ENCODE assay signal across 21 cellular contexts in the genomic region with DNA sequence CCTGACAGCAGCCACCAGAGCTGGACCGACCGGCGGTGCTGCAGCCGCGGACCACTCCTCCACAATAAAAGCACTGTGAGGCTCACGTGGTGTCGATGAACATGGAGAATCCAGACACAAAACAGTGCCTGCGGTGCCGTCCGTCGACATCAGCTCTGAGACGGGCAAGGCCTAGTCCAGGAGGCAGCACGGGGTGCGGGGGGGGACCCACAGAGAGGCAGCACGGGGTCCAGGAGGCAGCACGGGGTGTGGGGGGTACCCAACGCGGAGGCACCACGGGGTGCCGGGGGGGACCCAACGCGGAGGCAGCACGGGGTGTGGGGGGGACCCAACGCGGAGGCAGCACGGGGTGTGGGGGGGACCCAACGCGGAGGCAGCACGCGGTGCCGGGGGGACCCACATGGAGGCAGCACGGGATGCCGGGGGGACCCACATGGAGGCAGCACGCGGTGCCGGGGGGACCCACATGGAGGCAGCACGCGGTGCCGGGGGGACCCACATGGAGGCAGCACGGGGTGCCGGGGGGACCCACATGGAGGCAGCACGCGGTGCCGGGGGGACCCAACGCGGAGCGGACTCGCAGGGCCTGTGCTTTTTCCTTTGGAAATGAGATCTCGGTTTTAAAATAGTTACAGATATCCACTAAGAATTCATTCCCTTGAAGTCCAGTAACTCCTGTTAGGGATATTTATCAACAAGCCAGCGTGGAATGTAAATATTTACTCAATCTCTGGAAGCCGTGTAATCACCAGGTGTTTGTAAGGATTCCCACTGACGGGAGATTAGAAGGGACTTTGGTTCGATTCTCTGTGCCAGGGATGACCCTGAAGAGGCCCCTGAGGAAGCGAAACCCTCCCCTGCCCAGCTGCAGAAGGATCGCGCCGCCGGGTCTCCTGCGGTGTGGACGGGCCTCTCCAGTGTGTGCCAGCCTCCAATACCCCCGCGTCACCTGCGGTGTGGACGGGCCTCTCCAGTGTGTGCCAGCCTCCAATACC. TPM values are rescaled to one million over a fixed set of nuclear protein-coding genes. Genes with fewer than 3 reads are reported as not detected.
DNase-seq lines count a peak whose midpoint lies in the region; ATAC-seq, FAIRE-seq and TF ChIP-seq lines count a peak whose summit lies in the region.
"Had no signal": no experiment of that assay in that cellular context is flagged by ENCODE, and none has a peak within 500 bp of the region (broad histone marks: within the 10 kb centered on the region; RNA-seq: fewer than 3 reads in every experiment).

No MANE protein-coding gene starts in this region.

- peaks cover 20% of the 10 kb centered on the region; the same call in 1 of the 2 replicates for H3K4me1 ChIP-seq in HepG2 (ENCODE audit: insufficient read depth, low read length)

- no peaks in the 10 kb centered on the region for H3K79me2 ChIP-seq in HepG2 (ENCODE audit: insufficient read depth, low read length)

- no peak overlapping the region for H3K9ac ChIP-seq in HepG2 (ENCODE audit: insufficient read depth, low read depth, low read length)

- intact Hi-C loops in HepG2 (cut with micrococcal nuclease; ENCODE audit: unreplicated experiment) = no loop called here

- 65% methylated on average over 43 of the region's 64 CpGs for WGBS in HepG2 (ENCODE audit: low lambda C conversion rate)

- H3K9me3 ChIP-seq in HepG2 (ENCODE audit: low read length) = peaks cover 11% of the 10 kb centered on the region

- TF ChIP-seq EP300 in HepG2 (IDR thresholded peaks at IDR 0.05; ENCODE audit: low read depth in 2 of 2, low read length in 2 of 2) = peak in 1 of 2 experiments; percentile 67; a peak in 2 of 4 replicates
- no peak for TF ChIP-seq EP300 in HepG2 (CRISPR knock-in tag; IDR thresholded peaks at IDR 0.05; ENCODE audit: borderline replicate concordance)

- in situ Hi-C loops in HepG2 (cut with HindIII; ENCODE audit: extremely low pct_ligation_motif_present, low pct_unique_long_range_greater_than_20kb) = no loop called here

- peak overlapping the region; percentile 61 for H3K4me2 ChIP-seq in HepG2 (ENCODE audit: low read depth, low read length)

- no peaks in the 10 kb centered on the region for H3K36me3 Mint-ChIP-seq in stimulated activated memory B cell treated with anti-CD40 and anti-IgM and Interleukin-4, amounts not matched to agents 10 μg/mL and 1 μg/mL and 100 μg/mL, for 72 hours
- H3K36me3 Mint-ChIP-seq: stimulated activated naive B cell treated with anti-CD40 and anti-IgM and Interleukin-4, amounts not matched to agents 10 μg/mL and 1 μg/mL and 100 μg/mL, for 72 hours had no signal

- H3K27me3 Mint-ChIP-seq in stimulated activated memory B cell treated with anti-CD40 and anti-IgM and Interleukin-4, amounts not matched to agents 10 μg/mL and 1 μg/mL and 100 μg/mL, for 72 hours = peaks cover 10% of the 10 kb centered on the region
- H3K27me3 Mint-ChIP-seq: dendritic cell treated with granulocyte-macrophage colony-stimulating factor and Interleukin-4, amounts not matched to agents 40 ng/mL and 50 ng/mL, for 4 days had no signal

- POLR2A ChIA-PET in HepG2 (lab: Yijun Ruan, JAX) = no interaction called here

- no TSS peak for BruUV-seq in HepG2 (replicated peaks; lab: Mats Ljungman, UMichigan)

- H2AFZ ChIP-seq in HepG2 (ENCODE audit: low read length) = no peak overlapping the region

- H4K20me1 ChIP-seq in HepG2 (ENCODE audit: insufficient read depth, low read length) = no peaks in the 10 kb centered on the region

- no peak for TF ChIP-seq POLR2A in HepG2 (IDR thresholded peaks at IDR 0.05; ENCODE audit: insufficient read depth in 1 of 2, low read depth in 2 of 2, low read length in 2 of 2)

- DNase-seq in HuH-7 (ENCODE audit: low spot score) (peak; percentile 58), amniotic epithelial cell (ENCODE audit: low read depth) (peak; percentile 66), HepG2 (ENCODE audit: low spot score) (peak; percentile 70)
- DNase-seq: activated CD4-positive, alpha-beta T cell treated with anti-CD3 and anti-CD28 coated beads for 48 hours; activated CD8-positive, alpha-beta memory T cell treated with anti-CD3 and anti-CD28 coated beads, Interleukin-2, amount 50 U/mL, for 48 hours; activated effector memory CD4-positive, alpha-beta T cell treated with anti-CD3 and anti-CD28 coated beads, Interleukin-2, amount 50 U/mL, for 16 hours; EL; foreskin melanocyte; GOT3; left colon; NCI-H187; NCI-H446; stimulated activated naive B cell treated with anti-CD40 and anti-IgM and Interleukin-4, amounts not matched to agents 10 μg/mL and 1 μg/mL and 100 μg/mL, for 72 hours had no signal

- ATAC-seq in HepG2 (peak; percentile 53), GM18909 (IDR thresholded peaks at IDR 0.05; ENCODE audit: poor library complexity, unreplicated experiment) (no peak), HG03565 (IDR thresholded peaks at IDR 0.05; ENCODE audit: unreplicated experiment) (no peak), GM21825 (IDR thresholded peaks at IDR 0.05; ENCODE audit: unreplicated experiment) (no peak)
- ATAC-seq in stimulated activated memory B cell treated with anti-CD40 and anti-IgM and Interleukin-4, amounts not matched to agents 10 μg/mL and 1 μg/mL and 100 μg/mL, for 72 hours = peak; percentile 70
- ATAC-seq: left colon; stimulated activated naive B cell treated with anti-CD40 and anti-IgM and Interleukin-4, amounts not matched to agents 10 μg/mL and 1 μg/mL and 100 μg/mL, for 72 hours had no signal

- H3K36me3 ChIP-seq in HepG2 (replicated peaks in 1 of 2; ENCODE audit: control insufficient read depth in 1 of 2, insufficient read depth in 2 of 2, low read length in 2 of 2) = no peaks in the 10 kb centered on the region
- H3K36me3 ChIP-seq: tibial nerve had no signal

- no peak for TF ChIP-seq CTCF in HepG2 (CRISPR knock-in tag; IDR thresholded peaks at IDR 0.05)

- CTCF ChIA-PET in HepG2 (lab: Yijun Ruan, JAX; ENCODE audit: low intra/inter-chr PET ratio, low total read pairs) = no interaction called here

- peak overlapping the region in 2 of 3 experiments; percentile 5 to 57; a peak in 4 of 6 replicates for H3K4me3 ChIP-seq in HepG2 (replicated peaks in 1 of 3; ENCODE audit: insufficient read depth in 1 of 3, low read depth in 2 of 3, low read length in 3 of 3)
- H3K4me3 ChIP-seq: tibial nerve had no signal

- no peak for TF ChIP-seq RAD21 in HepG2 (CRISPR knock-in tag; IDR thresholded peaks at IDR 0.05)

- no peak overlapping the region for H3K4me3 Mint-ChIP-seq in stimulated activated memory B cell treated with anti-CD40 and anti-IgM and Interleukin-4, amounts not matched to agents 10 μg/mL and 1 μg/mL and 100 μg/mL, for 72 hours
- H3K4me3 Mint-ChIP-seq: dendritic cell treated with granulocyte-macrophage colony-stimulating factor and Interleukin-4, amounts not matched to agents 40 ng/mL and 50 ng/mL, for 4 days; neural crest cell; stimulated activated naive B cell treated with anti-CD40 and anti-IgM and Interleukin-4, amounts not matched to agents 10 μg/mL and 1 μg/mL and 100 μg/mL, for 72 hours had no signal

- peaks cover 5% of the 10 kb centered on the region for H3K9me3 Mint-ChIP-seq in stimulated activated memory B cell treated with anti-CD40 and anti-IgM and Interleukin-4, amounts not matched to agents 10 μg/mL and 1 μg/mL and 100 μg/mL, for 72 hours
- H3K9me3 Mint-ChIP-seq: dendritic cell treated with granulocyte-macrophage colony-stimulating factor and Interleukin-4, amounts not matched to agents 40 ng/mL and 50 ng/mL, for 4 days had no signal

- no peak overlapping the region for H3K27ac Mint-ChIP-seq in stimulated activated memory B cell treated with anti-CD40 and anti-IgM and Interleukin-4, amounts not matched to agents 10 μg/mL and 1 μg/mL and 100 μg/mL, for 72 hours
- H3K27ac Mint-ChIP-seq: dendritic cell treated with granulocyte-macrophage colony-stimulating factor and Interleukin-4, amounts not matched to agents 40 ng/mL and 50 ng/mL, for 4 days; stimulated activated naive B cell treated with anti-CD40 and anti-IgM and Interleukin-4, amounts not matched to agents 10 μg/mL and 1 μg/mL and 100 μg/mL, for 72 hours had no signal

- FAIRE-seq in HepG2 (lab: Jason Lieb, UNC) = no peak
- FAIRE-seq: GM18507 had no signal

- H3K27ac ChIP-seq in HepG2 (ENCODE audit: extremely low read length, insufficient read depth, low read length) = no peak overlapping the region
- H3K27ac ChIP-seq: tibial nerve had no signal

- H3K27me3 ChIP-seq in HepG2 (ENCODE audit: control insufficient read depth in 1 of 2, insufficient read depth in 2 of 2, low read length in 2 of 2) = peaks cover 1 to 4% of the 10 kb centered on the region in 2 experiments; a peak in 2 of 5 replicates
- H3K27me3 ChIP-seq: tibial nerve had no signal

- no peaks in the 10 kb centered on the region for H3K4me1 Mint-ChIP-seq in stimulated activated memory B cell treated with anti-CD40 and anti-IgM and Interleukin-4, amounts not matched to agents 10 μg/mL and 1 μg/mL and 100 μg/mL, for 72 hours
- H3K4me1 Mint-ChIP-seq: stimulated activated naive B cell treated with anti-CD40 and anti-IgM and Interleukin-4, amounts not matched to agents 10 μg/mL and 1 μg/mL and 100 μg/mL, for 72 hours had no signal

TF ChIP-seq in HepG2, 621 proteins besides CTCF, POLR2A, EP300 and RAD21 (continues in another document):
- 0 out of 2 replicates have a peak, but pooled peaks have one; percentile 42 for TF ChIP-seq YEATS4 (CRISPR knock-in tag; IDR thresholded peaks at IDR 0.05; ENCODE audit: borderline replicate concordance)

RNA-seq across cellular contexts. Expression of a gene that starts 52.1 kb away (rescaled TPM):
- total RNA-seq in HepG2 (2016; rRNA removed; fragmentation: Illumina TruSeq; extraction: Trizol) = 0.46 and 3.1 TPM in 2 replicates
- total RNA-seq in HepG2 (2016; cell fraction: cytosol; rRNA removed; fragmentation: Illumina TruSeq; extraction: Trizol; ENCODE audit: low read depth) = 0.09 and 0.40 TPM in 2 replicates
- total RNA-seq in HepG2 (2016; cell fraction: insoluble cytoplasmic fraction; rRNA removed; fragmentation: Illumina TruSeq; extraction: Trizol) = 0.55 and 4.3 TPM in 2 replicates
- 0.28 and 0.41 TPM in 2 replicates for total RNA-seq in HepG2 (2016; cell fraction: membrane; rRNA removed; fragmentation: Illumina TruSeq; extraction: Trizol)
- 4.1 and 6.4 TPM in 2 replicates for total RNA-seq in HepG2 (2016; cell fraction: nucleus; rRNA removed; fragmentation: Illumina TruSeq; extraction: Trizol)
- 4.8 and 9.8 TPM in 2 replicates for polyA plus RNA-seq in HepG2 (2011; rRNA removed)
- polyA plus RNA-seq in HepG2 (2011; cell fraction: cytosol; rRNA removed) = 2.4 TPM in 2 replicates
- 190 and 201 TPM in 2 replicates for polyA plus RNA-seq in HepG2 (2011; cell fraction: nucleus; rRNA removed)
- polyA plus RNA-seq in HepG2 (2012) = 10.0 and 14.2 TPM in 2 replicates
- 0.17 TPM in 2 replicates for polyA plus RNA-seq in HepG2 (2016; cell fraction: cytosol; fragmentation: Illumina TruSeq; extraction: Trizol; ENCODE audit: low read depth)
- polyA plus RNA-seq in HepG2 (2016; cell fraction: insoluble cytoplasmic fraction; fragmentation: Illumina TruSeq; extraction: Trizol; ENCODE audit: low read depth) = 0.58 and 1.7 TPM in 2 replicates
- polyA plus RNA-seq in HepG2 (2016; cell fraction: membrane; fragmentation: Illumina TruSeq; extraction: Trizol; ENCODE audit: low read depth) = 0.13 and 0.28 TPM in 2 replicates
- 20.5 and 25.0 TPM in 2 replicates for polyA plus RNA-seq in HepG2 (2016; cell fraction: nucleus; fragmentation: Illumina TruSeq; extraction: Trizol; ENCODE audit: insufficient read depth, low read depth)
- 0.07 and 11.2 TPM in 2 replicates for polyA minus RNA-seq in HepG2 (2011; rRNA and poly(A)+ RNA removed; ENCODE audit: low replicate concordance)
- polyA minus RNA-seq in HepG2 (2011; cell fraction: cytosol; rRNA and poly(A)+ RNA removed) = 1.1 and 1.8 TPM in 2 replicates
- polyA minus RNA-seq in HepG2 (2011; cell fraction: nucleus; rRNA and poly(A)+ RNA removed) = 3.9 and 6.7 TPM in 2 replicates

Comparison
In these comparisons a context has a peak if more than half of its experiments do, and no peak if none do; other contexts are left out.
1. ATAC-seq: peak in HepG2 (single experiment) and stimulated activated memory B cell treated with anti-CD40 and anti-IgM and Interleukin-4, amounts not matched to agents 10 μg/mL and 1 μg/mL and 100 μg/mL, for 72 hours (single experiment); none in GM18909 (single experiment), HG03565 (single experiment) and GM21825 (single experiment).
2. Peak in every context shown above with its lines, with median percentiles within 50 percentile points of each other: DNase-seq.